8 cellular contexts compared by ENCODE assay signal in the genomic region with DNA sequence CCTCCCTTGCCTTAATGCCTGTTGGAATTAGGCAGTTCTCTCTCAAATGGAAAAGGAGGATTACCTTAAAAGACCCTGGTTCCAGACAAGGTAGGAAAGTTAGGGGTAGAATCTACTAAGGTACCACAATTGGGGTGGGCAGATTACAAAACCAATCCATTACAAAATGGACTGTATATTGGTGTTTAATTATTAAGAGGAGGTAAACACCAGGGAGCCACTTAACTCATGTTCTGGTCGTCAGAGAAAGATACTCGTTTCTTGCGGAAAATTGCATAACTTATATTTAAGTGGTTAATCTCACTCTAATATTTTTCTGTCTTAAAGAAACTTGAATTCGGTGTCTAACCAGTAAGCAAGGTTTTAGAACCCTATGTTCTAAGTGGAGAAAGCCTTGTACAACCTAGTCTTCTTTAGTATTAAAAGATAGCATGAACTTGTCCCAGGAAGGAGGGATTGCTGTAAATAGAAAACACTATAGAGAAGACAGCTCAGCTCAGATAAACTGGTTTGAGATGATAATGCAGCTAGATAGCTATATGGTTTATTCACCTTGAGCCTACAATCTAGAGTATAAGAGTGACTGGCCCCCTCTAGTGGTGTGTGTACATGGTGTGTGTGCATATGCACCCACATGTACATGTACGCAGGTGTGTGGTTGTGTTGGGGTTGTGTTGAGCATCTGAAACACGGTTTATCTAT. TPM values are rescaled to one million over a fixed set of nuclear protein-coding genes. Genes with fewer than 3 reads are reported as not detected.
DNase-seq lines count a peak whose midpoint lies in the region; ATAC-seq and TF ChIP-seq lines count a peak whose summit lies in the region.

No MANE protein-coding gene starts in this region.

- H4K20me1 ChIP-seq in SU-DHL-6 (ENCODE audit: low read depth, low read length) = no peaks in the 10 kb centered on the region

- DNase-seq in NCI-H2081 (lab: John Stamatoyannopoulos, UW) (peak; percentile 6 to 47), NCI-H2081 treated with DMSO at 0.1 percent for 48 hours (lab: John Stamatoyannopoulos, UW) (no peak), KBM-7 (peak; percentile 46), T47D (ENCODE audit: low read depth in 1 of 2, low spot score in 1 of 2) (peak; percentile 16 to 41), lung (ENCODE audit: low spot score) (peak; percentile 48)
- DNase-seq in stimulated activated naive CD4-positive, alpha-beta T cell treated with Interleukin-2 at 50 U/mL for 16 hours (lab: John Stamatoyannopoulos, UW) = peak; percentile 35

- H3K9ac ChIP-seq in SU-DHL-6 (ENCODE audit: low read length) = no peak overlapping the region

- TF ChIP-seq CTCF in SU-DHL-6 (IDR thresholded peaks at IDR 0.05; ENCODE audit: insufficient read depth, low read length, poor library complexity, severe bottlenecking) (peak; percentile 66), lung (IDR thresholded peaks at IDR 0.05; ENCODE audit: control extremely low read depth, extremely low read depth) (peak; percentile 18)

- ATAC-seq in lung (ENCODE audit: insufficient read depth, low FRiP score) = peak; percentile 55
- no peak for ATAC-seq in HG03025 (IDR thresholded peaks at IDR 0.05; ENCODE audit: low FRiP score, unreplicated experiment)

- no peaks in the 10 kb centered on the region for H3K79me2 ChIP-seq in SU-DHL-6 (ENCODE audit: insufficient read depth, low read length)

- no peak overlapping the region for H2AFZ ChIP-seq in SU-DHL-6 (ENCODE audit: low read depth, low read length, severe bottlenecking)

- H3K27ac ChIP-seq in SU-DHL-6 (ENCODE audit: low read depth, low read length) (no peak overlapping the region), lung (ENCODE audit: low read depth in 1 of 2, low read length in 1 of 2) (peak overlapping the region in 1 of 2 donors; percentile 43)

- 54 to 73% methylated on average over 6 of the region's 6 CpGs for WGBS in lung, 2 donors

- no peaks in the 10 kb centered on the region for H3F3A ChIP-seq in SU-DHL-6 (ENCODE audit: insufficient read depth)

- H3K27me3 ChIP-seq in SU-DHL-6 (ENCODE audit: low read length) (no peaks in the 10 kb centered on the region), lung (ENCODE audit: control insufficient read depth, insufficient read depth) (no peaks in the 10 kb centered on the region)

- H3K4me2 ChIP-seq in SU-DHL-6 (ENCODE audit: low read depth, low read length, poor library complexity, severe bottlenecking) = no peak overlapping the region

- H3K9me3 ChIP-seq in SU-DHL-6 (ENCODE audit: insufficient read depth, low read length) (no peaks in the 10 kb centered on the region), lung (ENCODE audit: control insufficient read depth in 2 of 2, insufficient read depth in 1 of 2, low read length in 1 of 2) (no peaks in the 10 kb centered on the region)

- in situ Hi-C loops in KBM-7 (cut with MboI; ENCODE audit: low pct_unique_long_range_greater_than_20kb, low sequenced_read_pairs) (no loop called here), T47D (cut with HindIII; ENCODE audit: low pct_unique_long_range_greater_than_20kb, low sequenced_read_pairs) (no loop called here)

- H3K36me3 ChIP-seq in SU-DHL-6 (ENCODE audit: low read length) = no peaks in the 10 kb centered on the region
- H3K36me3 ChIP-seq in lung (ENCODE audit: control insufficient read depth in 2 of 2, insufficient read depth in 2 of 2, low read length in 2 of 2) = peaks cover 3 to 5% of the 10 kb centered on the region in 2 donors

- no peaks in the 10 kb centered on the region for H3K9me2 ChIP-seq in SU-DHL-6 (replicated peaks; ENCODE audit: insufficient read depth, low read length)

- peaks cover 0 to 1% of the 10 kb centered on the region in 2 donors for H3K4me1 ChIP-seq in lung (ENCODE audit: control insufficient read depth in 2 of 2, insufficient read depth in 2 of 2, low read length in 2 of 2)

- H3K4me3 ChIP-seq in SU-DHL-6 (ENCODE audit: insufficient read depth, low read length, poor library complexity, severe bottlenecking) (no peak overlapping the region), lung (no peak overlapping the region)

RNA-seq across cellular contexts. Expression of gene STRIP2, which starts 58.0 kb away (rescaled TPM):
- 1 to 10 TPM; 1.1 to 2.0 TPM for total RNA-seq in lung
- 1 to 10 TPM; 1.4 to 2.1 TPM for polyA plus RNA-seq in lung
